9 cellular contexts compared by ENCODE assay signal in the genomic region with DNA sequence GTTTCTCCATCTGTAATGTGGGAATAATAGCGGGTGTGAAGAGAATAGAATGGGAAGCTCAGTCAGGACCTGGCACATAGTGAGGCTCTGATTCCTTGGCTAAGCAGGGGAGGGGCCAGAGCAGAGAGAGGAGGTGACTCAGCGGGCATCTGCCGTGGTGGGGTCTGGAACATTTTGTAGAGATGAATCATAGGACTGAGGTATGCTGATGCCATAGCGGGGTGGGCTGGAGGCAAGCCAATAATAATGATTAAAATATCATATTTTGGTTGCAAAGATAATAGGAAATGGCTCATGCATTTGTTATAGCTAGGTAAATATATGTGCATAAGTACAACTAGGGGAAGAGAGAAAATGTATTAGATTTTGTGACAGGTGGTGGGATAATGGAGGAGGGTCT. TPM values are rescaled to one million over a fixed set of nuclear protein-coding genes. Genes with fewer than 3 reads are reported as not detected.
DNase-seq lines count a peak whose midpoint lies in the region; ATAC-seq and TF ChIP-seq lines count a peak whose summit lies in the region.
"Had no signal": no experiment of that assay in that cellular context is flagged by ENCODE, and none has a peak within 500 bp of the region (broad histone marks: within the 10 kb centered on the region; RNA-seq: fewer than 3 reads in every experiment).

No MANE protein-coding gene starts in this region.

- no peaks in the 10 kb centered on the region for H3K9me2 ChIP-seq in PC-3 (replicated peaks; ENCODE audit: low read length)

- H3K9me3 ChIP-seq in PC-3 (ENCODE audit: low read length): no peaks in the 10 kb centered on the region

- H3K4me1 ChIP-seq in PC-3 (ENCODE audit: insufficient read depth, low read length): peaks cover 49% of the 10 kb centered on the region

- no peak overlapping the region for H2AFZ ChIP-seq in PC-3 (ENCODE audit: low read length)

- intact Hi-C loops in PC-3 (cut with micrococcal nuclease): loop anchor here (1.0 to 10.0 kb wide), 2 partner anchors 29 to 241 kb away; a partner anchor contains a TSS

- H3K36me3 ChIP-seq in PC-3 (ENCODE audit: low read depth, low read length): no peaks in the 10 kb centered on the region

- peak overlapping the region; percentile 73 for H3K4me2 ChIP-seq in PC-3 (ENCODE audit: low read length)

- DNase-seq in GM04504 (ENCODE audit: low read depth) (peak; percentile 63), PC-3 (peak; percentile 99), epithelial cell of prostate (ENCODE audit: low read depth, low spot score) (peak; percentile 85), pulmonary artery endothelial cell (ENCODE audit: low read depth, low spot score) (peak; percentile 88), DMS79 (lab: John Stamatoyannopoulos, UW) (no peak), iPS-NIHi11 (ENCODE audit: low spot score) (no peak)
- DNase-seq in activated CD4-positive, alpha-beta T cell treated with anti-CD3 and anti-CD28 coated beads for 48 hours: no peak
- DNase-seq: posterior cingulate gyrus had no signal

- ATAC-seq in PC-3 (peak; percentile 58), HG03135 (IDR thresholded peaks at IDR 0.05; ENCODE audit: unreplicated experiment) (no peak)

- no peaks in the 10 kb centered on the region for H3F3A ChIP-seq in PC-3 (ENCODE audit: low read length, unreplicated experiment)

- H4K20me1 ChIP-seq in PC-3 (ENCODE audit: low read length): no peaks in the 10 kb centered on the region

- no peak for TF ChIP-seq CTCF in PC-3 (conservative IDR thresholded peaks at IDR 0.05; ENCODE audit: low read depth, low read length)

- CTCF ChIA-PET in PC-3 (lab: Charles Lee): interaction anchor here (0.9 to 1.3 kb wide), 2 partner anchors 29 to 108 kb away, joined by 3 to 4 read pairs; no protein-coding TSS in a partner anchor

- no TSS peak for BruUV-seq in PC-3 (replicated peaks; lab: Mats Ljungman, UMichigan)

- no peaks in the 10 kb centered on the region for H3K27me3 ChIP-seq in PC-3 (ENCODE audit: low read length)

- H3K79me2 ChIP-seq in PC-3 (ENCODE audit: low read length): no peaks in the 10 kb centered on the region

- no peak overlapping the region for H3K4me3 ChIP-seq in PC-3 (ENCODE audit: low read length)

- POLR2A ChIA-PET in PC-3 (lab: Charles Lee; ENCODE audit: unreplicated experiment): interaction anchor here (0.5 kb wide), 1 partner anchor 14 kb away, joined by 7 read pairs; no protein-coding TSS in a partner anchor

- peak overlapping the region; percentile 75 for H3K9ac ChIP-seq in PC-3 (ENCODE audit: low read length)

- peak overlapping the region; percentile 97 for H3K27ac ChIP-seq in PC-3 (ENCODE audit: low read length)
- peak overlapping the region; percentile 95 for H3K27ac ChIP-seq in epithelial cell of prostate

RNA-seq across cellular contexts. Expression of a gene that starts 11.2 kb away (rescaled TPM):
- total RNA-seq in PC-3 (2014; rRNA removed) (0.46 and 1.2 TPM in 2 replicates), pulmonary artery endothelial cell (0.14 and 0.26 TPM in 2 replicates)

RNA-seq across cellular contexts. Expression of a gene that starts 23.9 kb away (rescaled TPM):
- 6.3 and 10.2 TPM in 2 replicates for total RNA-seq in PC-3 (2014; rRNA removed)
- total RNA-seq in pulmonary artery endothelial cell: 10.2 and 11.3 TPM in 2 replicates

Comparison
In these comparisons a context has a peak if more than half of its experiments do, and no peak if none do; other contexts are left out.
1. DNase-seq: peak in GM04504 (single experiment), PC-3 (single experiment), epithelial cell of prostate (single experiment) and pulmonary artery endothelial cell (single experiment); none in DMS79 (single experiment), iPS-NIHi11 (single experiment) and activated CD4-positive, alpha-beta T cell treated with anti-CD3 and anti-CD28 coated beads for 48 hours (single experiment).